ENCODE assay signal across 8 cellular contexts in genomic region chrX:13798184-13798583, GRCh38.
"Had no signal": no experiment of that assay in that cellular context is flagged by ENCODE, and none has a peak within 500 bp of the region (broad histone marks: within the 10 kb centered on the region; RNA-seq: fewer than 3 reads in every experiment).

No MANE protein-coding gene starts in this region.

- FAIRE-seq: HTR-8/SVneo had no signal

- H3K4me3 ChIP-seq: GM23248, HAP-1 had no signal

- H3K9me3 ChIP-seq: HAP-1 had no signal

- H3K27ac ChIP-seq: GM23248, KMS-11 had no signal

- DNase-seq: GM23248, GOT3, H7, Karpas-422, KBM-7 had no signal

- H2AFZ ChIP-seq: GM23248 had no signal

- H3K9ac ChIP-seq: GM23248, KMS-11 had no signal

- H3K4me1 ChIP-seq: HAP-1 had no signal

- H3K4me2 ChIP-seq: KMS-11 had no signal

- H3K36me3 ChIP-seq: HAP-1 had no signal
